1 cellular context compared by ENCODE assay signal in the genomic region with DNA sequence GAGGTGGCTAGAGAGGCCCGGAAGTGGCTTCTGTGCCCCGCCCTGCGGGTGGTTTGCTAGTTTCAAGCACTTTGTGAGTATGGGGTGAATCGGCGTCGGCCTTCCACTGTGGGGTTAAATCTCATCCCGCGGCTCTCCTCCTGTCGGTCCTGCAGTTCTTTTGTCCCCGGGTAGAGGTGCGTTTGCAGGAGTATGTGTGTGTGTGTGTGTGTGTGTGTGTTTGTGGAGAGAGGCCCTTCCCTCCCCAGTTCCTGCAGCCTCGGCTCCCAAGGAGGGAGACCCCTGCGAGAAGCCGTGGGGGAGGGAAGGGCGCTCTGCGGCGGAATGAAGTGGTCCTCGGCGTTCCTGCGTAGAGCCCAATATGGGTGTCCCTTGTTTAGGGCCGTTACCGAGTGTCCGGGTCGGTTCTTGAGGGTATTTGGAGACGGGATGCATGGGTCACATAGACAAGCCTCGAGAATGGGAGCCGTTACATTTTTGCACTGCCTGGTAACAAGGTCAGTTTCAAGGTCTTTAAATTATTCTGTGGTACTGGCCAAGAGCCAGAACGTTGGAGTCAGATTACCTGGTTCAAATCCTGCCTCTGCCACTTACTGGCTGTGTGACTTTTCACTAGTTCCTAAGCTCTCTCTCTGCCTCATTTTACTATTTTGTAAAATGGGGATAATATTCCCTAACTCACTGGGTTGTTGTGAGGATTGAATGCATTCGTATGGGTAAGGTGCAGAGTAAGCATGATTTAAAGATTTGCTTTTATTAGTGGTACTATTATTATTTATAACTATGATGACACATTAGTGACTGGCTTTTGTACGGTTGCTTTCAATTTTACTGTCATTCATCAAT.
A peak's percentile ranks its signal among the peaks of the same experiment; 100 is the strongest.
TF ChIP-seq lines count a peak whose summit lies in the region.

A gene (plus strand): TSS at position 56 of the 846 bp plus-strand sequence. CDS start 9,640 bp downstream, outside the sequence.

TF ChIP-seq in HepG2, 621 proteins besides CTCF, POLR2A, EP300 and RAD21 (continued from another document and continues in another):
- TF ChIP-seq ZNF460 (CRISPR knock-in tag; IDR thresholded peaks at IDR 0.05; ENCODE audit: borderline replicate concordance) (no peak), RORA (CRISPR knock-in tag; IDR thresholded peaks at IDR 0.05) (no peak), CENPT (CRISPR knock-in tag; IDR thresholded peaks at IDR 0.05; ENCODE audit: low read depth) (no peak), RBM22 (optimal IDR thresholded peaks at IDR 0.05; ENCODE audit: low read length) (peak; percentile 34), ADNP (CRISPR knock-in tag; IDR thresholded peaks at IDR 0.05) (peak; percentile 68; the same call in 1 of the 2 replicates), NR2F6 (IDR thresholded peaks at IDR 0.05) (peak; percentile 37; the same call in 1 of the 2 replicates), NR2F6 (CRISPR knock-in tag; IDR thresholded peaks at IDR 0.05) (0 out of 2 replicates have a peak, but pooled peaks have one; percentile 30), ZNF101 (CRISPR knock-in tag; IDR thresholded peaks at IDR 0.05; ENCODE audit: borderline replicate concordance, low read depth) (no peak), POLR2G (IDR thresholded peaks at IDR 0.05; ENCODE audit: low read depth, low read length) (peak; percentile 91), ZNF670 (CRISPR knock-in tag; IDR thresholded peaks at IDR 0.05; ENCODE audit: borderline replicate concordance) (no peak), CCAR2 (optimal IDR thresholded peaks at IDR 0.05; ENCODE audit: low read depth, low read length) (no peak), ZNF20 (CRISPR knock-in tag; IDR thresholded peaks at IDR 0.05) (no peak; the same call in 1 of the 2 replicates), ZNF34 (CRISPR knock-in tag; IDR thresholded peaks at IDR 0.05; ENCODE audit: borderline replicate concordance) (peak; percentile 88; the same call in 1 of the 2 replicates), ZMYM2 (CRISPR knock-in tag; IDR thresholded peaks at IDR 0.05) (peak; percentile 79; the same call in 1 of the 2 replicates), KLF9 (CRISPR knock-in tag; IDR thresholded peaks at IDR 0.05; ENCODE audit: low read depth) (no peak), ZNF619 (CRISPR knock-in tag; IDR thresholded peaks at IDR 0.05) (peak; percentile 91; the same call in 1 of the 2 replicates), FOXO1 (CRISPR knock-in tag; IDR thresholded peaks at IDR 0.05) (peak; percentile 37; the same call in 1 of the 2 replicates), TRIM24 (CRISPR knock-in tag; IDR thresholded peaks at IDR 0.05) (no peak), ZNF329 (CRISPR knock-in tag; IDR thresholded peaks at IDR 0.05; ENCODE audit: low read depth) (no peak), MEIS1 (CRISPR knock-in tag; IDR thresholded peaks at IDR 0.05; ENCODE audit: borderline replicate concordance) (peak; percentile 81), PAX8 (CRISPR knock-in tag; IDR thresholded peaks at IDR 0.05; ENCODE audit: borderline replicate concordance) (no peak), NFATC3 (CRISPR knock-in tag; IDR thresholded peaks at IDR 0.05) (no peak), PAF1 (CRISPR knock-in tag; IDR thresholded peaks at IDR 0.05) (no peak), RXRA (CRISPR knock-in tag; IDR thresholded peaks at IDR 0.05) (peak; percentile 27; the same call in 1 of the 2 replicates), KLF12 (CRISPR knock-in tag; IDR thresholded peaks at IDR 0.05; ENCODE audit: borderline replicate concordance) (peak; percentile 98; the same call in 1 of the 2 replicates), MED13 (CRISPR knock-in tag; IDR thresholded peaks at IDR 0.05) (no peak; the same call in 1 of the 2 replicates), HIVEP1 (CRISPR knock-in tag; IDR thresholded peaks at IDR 0.05) (peak; percentile 87), RFX5 (IDR thresholded peaks at IDR 0.05; ENCODE audit: low read depth, low read length) (no peak), AGO2 (optimal IDR thresholded peaks at IDR 0.05; ENCODE audit: low read depth, low read length) (no peak), ZFP62 (CRISPR knock-in tag; IDR thresholded peaks at IDR 0.05) (no peak), ATM (IDR thresholded peaks at IDR 0.05; ENCODE audit: borderline replicate concordance) (no peak), KDM6A (CRISPR knock-in tag; IDR thresholded peaks at IDR 0.05; ENCODE audit: low read depth) (no peak), ZNF598 (CRISPR knock-in tag; IDR thresholded peaks at IDR 0.05; ENCODE audit: borderline replicate concordance) (peak; percentile 90; the same call in 1 of the 2 replicates), CREB1 (IDR thresholded peaks at IDR 0.05) (no peak), CREB1 (CRISPR knock-in tag; IDR thresholded peaks at IDR 0.05) (peak; percentile 81), ZNF660 (CRISPR knock-in tag; IDR thresholded peaks at IDR 0.05; ENCODE audit: borderline replicate concordance, low read depth) (no peak), SIX1 (CRISPR knock-in tag; IDR thresholded peaks at IDR 0.05; ENCODE audit: borderline replicate concordance) (no peak; the same call in 1 of the 2 replicates), ZFP36L2 (CRISPR knock-in tag; IDR thresholded peaks at IDR 0.05) (no peak), ZNF484 (CRISPR knock-in tag; IDR thresholded peaks at IDR 0.05; ENCODE audit: borderline replicate concordance, low read depth) (no peak), MZF1 (CRISPR knock-in tag; IDR thresholded peaks at IDR 0.05; ENCODE audit: borderline replicate concordance) (no peak), TAF1 (CRISPR knock-in tag; IDR thresholded peaks at IDR 0.05) (peak; percentile 81), RCOR2 (CRISPR knock-in tag; IDR thresholded peaks at IDR 0.05) (0 out of 2 replicates have a peak, but pooled peaks have one; percentile 49)
- TF ChIP-seq, protein P1, sequence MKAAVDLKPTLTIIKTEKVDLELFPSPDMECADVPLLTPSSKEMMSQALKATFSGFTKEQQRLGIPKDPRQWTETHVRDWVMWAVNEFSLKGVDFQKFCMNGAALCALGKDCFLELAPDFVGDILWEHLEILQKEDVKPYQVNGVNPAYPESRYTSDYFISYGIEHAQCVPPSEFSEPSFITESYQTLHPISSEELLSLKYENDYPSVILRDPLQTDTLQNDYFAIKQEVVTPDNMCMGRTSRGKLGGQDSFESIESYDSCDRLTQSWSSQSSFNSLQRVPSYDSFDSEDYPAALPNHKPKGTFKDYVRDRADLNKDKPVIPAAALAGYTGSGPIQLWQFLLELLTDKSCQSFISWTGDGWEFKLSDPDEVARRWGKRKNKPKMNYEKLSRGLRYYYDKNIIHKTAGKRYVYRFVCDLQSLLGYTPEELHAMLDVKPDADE (CRISPR knock-in tag; IDR thresholded peaks at IDR 0.05): no peak
- TF ChIP-seq, protein P2, sequence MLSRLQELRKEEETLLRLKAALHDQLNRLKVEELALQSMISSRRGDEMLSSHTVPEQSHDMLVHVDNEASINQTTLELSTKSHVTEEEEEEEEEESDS (CRISPR knock-in tag; IDR thresholded peaks at IDR 0.05; ENCODE audit: borderline replicate concordance): no peak
- TF ChIP-seq, protein P3, sequence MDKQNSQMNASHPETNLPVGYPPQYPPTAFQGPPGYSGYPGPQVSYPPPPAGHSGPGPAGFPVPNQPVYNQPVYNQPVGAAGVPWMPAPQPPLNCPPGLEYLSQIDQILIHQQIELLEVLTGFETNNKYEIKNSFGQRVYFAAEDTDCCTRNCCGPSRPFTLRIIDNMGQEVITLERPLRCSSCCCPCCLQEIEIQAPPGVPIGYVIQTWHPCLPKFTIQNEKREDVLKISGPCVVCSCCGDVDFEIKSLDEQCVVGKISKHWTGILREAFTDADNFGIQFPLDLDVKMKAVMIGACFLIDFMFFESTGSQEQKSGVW (CRISPR knock-in tag; IDR thresholded peaks at IDR 0.05; ENCODE audit: borderline replicate concordance): no peak
- TF ChIP-seq, protein P4, sequence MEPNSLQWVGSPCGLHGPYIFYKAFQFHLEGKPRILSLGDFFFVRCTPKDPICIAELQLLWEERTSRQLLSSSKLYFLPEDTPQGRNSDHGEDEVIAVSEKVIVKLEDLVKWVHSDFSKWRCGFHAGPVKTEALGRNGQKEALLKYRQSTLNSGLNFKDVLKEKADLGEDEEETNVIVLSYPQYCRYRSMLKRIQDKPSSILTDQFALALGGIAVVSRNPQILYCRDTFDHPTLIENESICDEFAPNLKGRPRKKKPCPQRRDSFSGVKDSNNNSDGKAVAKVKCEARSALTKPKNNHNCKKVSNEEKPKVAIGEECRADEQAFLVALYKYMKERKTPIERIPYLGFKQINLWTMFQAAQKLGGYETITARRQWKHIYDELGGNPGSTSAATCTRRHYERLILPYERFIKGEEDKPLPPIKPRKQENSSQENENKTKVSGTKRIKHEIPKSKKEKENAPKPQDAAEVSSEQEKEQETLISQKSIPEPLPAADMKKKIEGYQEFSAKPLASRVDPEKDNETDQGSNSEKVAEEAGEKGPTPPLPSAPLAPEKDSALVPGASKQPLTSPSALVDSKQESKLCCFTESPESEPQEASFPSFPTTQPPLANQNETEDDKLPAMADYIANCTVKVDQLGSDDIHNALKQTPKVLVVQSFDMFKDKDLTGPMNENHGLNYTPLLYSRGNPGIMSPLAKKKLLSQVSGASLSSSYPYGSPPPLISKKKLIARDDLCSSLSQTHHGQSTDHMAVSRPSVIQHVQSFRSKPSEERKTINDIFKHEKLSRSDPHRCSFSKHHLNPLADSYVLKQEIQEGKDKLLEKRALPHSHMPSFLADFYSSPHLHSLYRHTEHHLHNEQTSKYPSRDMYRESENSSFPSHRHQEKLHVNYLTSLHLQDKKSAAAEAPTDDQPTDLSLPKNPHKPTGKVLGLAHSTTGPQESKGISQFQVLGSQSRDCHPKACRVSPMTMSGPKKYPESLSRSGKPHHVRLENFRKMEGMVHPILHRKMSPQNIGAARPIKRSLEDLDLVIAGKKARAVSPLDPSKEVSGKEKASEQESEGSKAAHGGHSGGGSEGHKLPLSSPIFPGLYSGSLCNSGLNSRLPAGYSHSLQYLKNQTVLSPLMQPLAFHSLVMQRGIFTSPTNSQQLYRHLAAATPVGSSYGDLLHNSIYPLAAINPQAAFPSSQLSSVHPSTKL (CRISPR knock-in tag; IDR thresholded peaks at IDR 0.05): peak; percentile 73; the same call in 1 of the 2 replicates
- TF ChIP-seq, protein P5, sequence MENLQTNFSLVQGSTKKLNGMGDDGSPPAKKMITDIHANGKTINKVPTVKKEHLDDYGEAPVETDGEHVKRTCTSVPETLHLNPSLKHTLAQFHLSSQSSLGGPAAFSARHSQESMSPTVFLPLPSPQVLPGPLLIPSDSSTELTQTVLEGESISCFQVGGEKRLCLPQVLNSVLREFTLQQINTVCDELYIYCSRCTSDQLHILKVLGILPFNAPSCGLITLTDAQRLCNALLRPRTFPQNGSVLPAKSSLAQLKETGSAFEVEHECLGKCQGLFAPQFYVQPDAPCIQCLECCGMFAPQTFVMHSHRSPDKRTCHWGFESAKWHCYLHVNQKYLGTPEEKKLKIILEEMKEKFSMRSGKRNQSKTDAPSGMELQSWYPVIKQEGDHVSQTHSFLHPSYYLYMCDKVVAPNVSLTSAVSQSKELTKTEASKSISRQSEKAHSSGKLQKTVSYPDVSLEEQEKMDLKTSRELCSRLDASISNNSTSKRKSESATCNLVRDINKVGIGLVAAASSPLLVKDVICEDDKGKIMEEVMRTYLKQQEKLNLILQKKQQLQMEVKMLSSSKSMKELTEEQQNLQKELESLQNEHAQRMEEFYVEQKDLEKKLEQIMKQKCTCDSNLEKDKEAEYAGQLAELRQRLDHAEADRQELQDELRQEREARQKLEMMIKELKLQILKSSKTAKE (CRISPR knock-in tag; IDR thresholded peaks at IDR 0.05; ENCODE audit: borderline replicate concordance): no peak
- TF ChIP-seq, protein P6, sequence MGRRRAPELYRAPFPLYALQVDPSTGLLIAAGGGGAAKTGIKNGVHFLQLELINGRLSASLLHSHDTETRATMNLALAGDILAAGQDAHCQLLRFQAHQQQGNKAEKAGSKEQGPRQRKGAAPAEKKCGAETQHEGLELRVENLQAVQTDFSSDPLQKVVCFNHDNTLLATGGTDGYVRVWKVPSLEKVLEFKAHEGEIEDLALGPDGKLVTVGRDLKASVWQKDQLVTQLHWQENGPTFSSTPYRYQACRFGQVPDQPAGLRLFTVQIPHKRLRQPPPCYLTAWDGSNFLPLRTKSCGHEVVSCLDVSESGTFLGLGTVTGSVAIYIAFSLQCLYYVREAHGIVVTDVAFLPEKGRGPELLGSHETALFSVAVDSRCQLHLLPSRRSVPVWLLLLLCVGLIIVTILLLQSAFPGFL (CRISPR knock-in tag; IDR thresholded peaks at IDR 0.05): no peak
- TF ChIP-seq, protein P7, sequence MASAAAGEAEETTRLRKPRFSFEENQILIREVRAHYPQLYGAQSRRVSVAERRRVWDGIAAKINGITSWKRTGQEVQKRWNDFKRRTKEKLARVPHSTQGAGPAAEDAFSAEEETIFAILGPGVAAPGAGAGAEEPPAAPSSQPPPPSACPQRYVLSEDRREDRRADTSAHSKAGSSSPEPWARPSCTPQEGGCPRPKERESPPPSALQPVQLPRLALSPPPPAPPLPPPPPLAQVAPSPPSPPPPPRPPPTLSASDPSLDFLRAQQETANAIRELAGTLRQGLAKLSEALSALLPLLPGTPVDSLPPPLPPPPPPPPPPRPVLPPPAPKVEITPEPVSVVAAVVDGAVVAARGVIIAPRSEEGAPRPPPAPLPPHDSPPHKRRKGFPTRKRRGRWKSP (CRISPR knock-in tag; IDR thresholded peaks at IDR 0.05): peak; percentile 53
- TF ChIP-seq, protein P8, sequence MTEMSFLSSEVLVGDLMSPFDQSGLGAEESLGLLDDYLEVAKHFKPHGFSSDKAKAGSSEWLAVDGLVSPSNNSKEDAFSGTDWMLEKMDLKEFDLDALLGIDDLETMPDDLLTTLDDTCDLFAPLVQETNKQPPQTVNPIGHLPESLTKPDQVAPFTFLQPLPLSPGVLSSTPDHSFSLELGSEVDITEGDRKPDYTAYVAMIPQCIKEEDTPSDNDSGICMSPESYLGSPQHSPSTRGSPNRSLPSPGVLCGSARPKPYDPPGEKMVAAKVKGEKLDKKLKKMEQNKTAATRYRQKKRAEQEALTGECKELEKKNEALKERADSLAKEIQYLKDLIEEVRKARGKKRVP (CRISPR knock-in tag; IDR thresholded peaks at IDR 0.05): peak in 1 of 2 experiments; percentile 68; a peak in 2 of 4 replicates
- TF ChIP-seq, protein P9, sequence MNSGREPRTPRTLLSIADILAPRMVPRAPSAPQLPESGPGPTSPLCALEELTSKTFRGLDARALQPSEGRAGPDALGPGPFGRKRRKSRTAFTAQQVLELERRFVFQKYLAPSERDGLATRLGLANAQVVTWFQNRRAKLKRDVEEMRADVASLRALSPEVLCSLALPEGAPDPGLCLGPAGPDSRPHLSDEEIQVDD (CRISPR knock-in tag; IDR thresholded peaks at IDR 0.05; ENCODE audit: borderline replicate concordance): no peak
- TF ChIP-seq, protein P10, sequence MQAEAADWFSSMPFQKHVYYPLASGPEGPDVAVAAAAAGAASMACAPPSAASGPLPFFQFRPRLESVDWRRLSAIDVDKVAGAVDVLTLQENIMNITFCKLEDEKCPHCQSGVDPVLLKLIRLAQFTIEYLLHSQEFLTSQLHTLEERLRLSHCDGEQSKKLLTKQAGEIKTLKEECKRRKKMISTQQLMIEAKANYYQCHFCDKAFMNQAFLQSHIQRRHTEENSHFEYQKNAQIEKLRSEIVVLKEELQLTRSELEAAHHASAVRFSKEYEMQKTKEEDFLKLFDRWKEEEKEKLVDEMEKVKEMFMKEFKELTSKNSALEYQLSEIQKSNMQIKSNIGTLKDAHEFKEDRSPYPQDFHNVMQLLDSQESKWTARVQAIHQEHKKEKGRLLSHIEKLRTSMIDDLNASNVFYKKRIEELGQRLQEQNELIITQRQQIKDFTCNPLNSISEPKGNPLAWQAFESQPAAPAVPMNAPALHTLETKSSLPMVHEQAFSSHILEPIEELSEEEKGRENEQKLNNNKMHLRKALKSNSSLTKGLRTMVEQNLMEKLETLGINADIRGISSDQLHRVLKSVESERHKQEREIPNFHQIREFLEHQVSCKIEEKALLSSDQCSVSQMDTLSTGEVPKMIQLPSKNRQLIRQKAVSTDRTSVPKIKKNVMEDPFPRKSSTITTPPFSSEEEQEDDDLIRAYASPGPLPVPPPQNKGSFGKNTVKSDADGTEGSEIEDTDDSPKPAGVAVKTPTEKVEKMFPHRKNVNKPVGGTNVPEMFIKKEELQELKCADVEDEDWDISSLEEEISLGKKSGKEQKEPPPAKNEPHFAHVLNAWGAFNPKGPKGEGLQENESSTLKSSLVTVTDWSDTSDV (CRISPR knock-in tag; IDR thresholded peaks at IDR 0.05): no peak
